8 cellular contexts compared by ENCODE assay signal in the genomic region with DNA sequence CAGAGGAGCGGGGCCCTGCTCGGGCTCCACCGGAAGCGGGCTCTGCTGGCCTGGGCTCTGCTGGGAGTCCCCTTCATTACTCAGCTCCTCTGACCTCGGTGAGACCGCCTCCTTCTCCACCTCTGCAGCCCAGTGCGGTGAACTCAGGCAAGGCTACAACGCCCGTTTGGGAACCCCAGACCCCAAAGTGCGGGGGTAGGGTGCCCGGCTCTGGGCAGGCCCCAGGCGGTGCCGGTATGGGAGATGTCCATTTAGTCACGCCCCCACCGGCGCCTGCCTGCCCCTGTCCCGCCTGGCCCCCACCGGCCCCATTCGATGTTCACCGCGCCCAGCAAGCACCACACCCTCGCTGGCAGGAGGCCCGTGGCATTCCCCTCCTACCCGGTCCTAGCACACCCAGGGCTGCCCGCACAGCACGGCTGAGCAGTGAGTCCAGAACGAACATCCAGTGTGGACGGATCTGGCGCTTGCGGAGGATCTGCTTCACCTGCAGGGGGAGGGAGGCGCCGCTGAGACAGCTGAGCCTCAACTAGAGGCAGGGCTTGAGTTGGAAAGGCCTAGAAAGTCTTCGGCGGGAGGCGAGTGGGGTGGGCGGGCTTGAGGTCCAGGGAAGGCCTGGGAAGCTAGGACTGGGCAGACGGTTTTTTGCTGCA.
DNase-seq lines count a peak whose midpoint lies in the region; ATAC-seq and TF ChIP-seq lines count a peak whose summit lies in the region.

No MANE protein-coding gene starts in this region.

- no peak overlapping the region for H3K27ac ChIP-seq in duodenal mucosa (ENCODE audit: low read depth, low read length)
- peak overlapping the region in 12 of 21 experiments; percentile 4 to 78 (median 58) for H3K27ac ChIP-seq in skin epidermis

- DNase-seq in GM12864 (ENCODE audit: low read depth) = no peak
- DNase-seq in T-helper 2 cell treated with Interferon-gamma antibody and Interleukin-4, amounts not matched to agents 5 μg/mL and 100 μg/mL, for 36 hours (ENCODE audit: low spot score) = no peak
- DNase-seq in NCI-H1417 treated with DMSO at 0.1 percent for 48 hours (lab: John Stamatoyannopoulos, UW) = no peak
- no peak for DNase-seq in hepatic stellate cell (ENCODE audit: low spot score)
- DNase-seq in DMS153 treated with DMSO at 0.1 percent for 48 hours (lab: John Stamatoyannopoulos, UW; ENCODE audit: unreplicated experiment) = no peak

- peaks cover 20% of the 10 kb centered on the region for H3K4me1 Mint-ChIP-seq in T-helper 2 cell treated with Interferon-gamma antibody and Interleukin-4, amounts not matched to agents 5 μg/mL and 100 μg/mL, for 36 hours (ENCODE audit: low read depth)

- H3K9ac ChIP-seq in duodenal mucosa (ENCODE audit: low read depth in 1 of 2, low read length in 2 of 2) = peak overlapping the region in 1 of 2 donors; percentile 60

- H3K27me3 Mint-ChIP-seq in T-helper 2 cell treated with Interferon-gamma antibody and Interleukin-4, amounts not matched to agents 5 μg/mL and 100 μg/mL, for 36 hours (ENCODE audit: low read depth) = no peaks in the 10 kb centered on the region

- H3K4me1 ChIP-seq in duodenal mucosa (ENCODE audit: control insufficient read depth in 1 of 2, insufficient read depth in 2 of 2, low read length in 2 of 2) = peaks cover 15 to 17% of the 10 kb centered on the region in 2 donors

- peak overlapping the region; percentile 75 for H3K4me3 Mint-ChIP-seq in T-helper 2 cell treated with Interferon-gamma antibody and Interleukin-4, amounts not matched to agents 5 μg/mL and 100 μg/mL, for 36 hours

- H3K9me3 ChIP-seq in duodenal mucosa (ENCODE audit: control insufficient read depth in 1 of 2, low read length in 2 of 2) = no peaks in the 10 kb centered on the region

- H3K27ac Mint-ChIP-seq in T-helper 2 cell treated with Interferon-gamma antibody and Interleukin-4, amounts not matched to agents 5 μg/mL and 100 μg/mL, for 36 hours = peak overlapping the region; percentile 78

- peaks cover 0 to 15% of the 10 kb centered on the region in 2 donors for H3K36me3 ChIP-seq in duodenal mucosa (ENCODE audit: control insufficient read depth in 1 of 2, insufficient read depth in 2 of 2, low read length in 2 of 2)

- H3K4me3 ChIP-seq in GM12864 (ENCODE audit: low read depth, low read length) (peak overlapping the region; percentile 52), duodenal mucosa (ENCODE audit: low read depth in 1 of 2, low read length in 2 of 2) (peak overlapping the region; percentile 66 to 67), skin epidermis (peak overlapping the region in 4 of 7 experiments; percentile 14 to 30 (median 22))

- H3K36me3 Mint-ChIP-seq in T-helper 2 cell treated with Interferon-gamma antibody and Interleukin-4, amounts not matched to agents 5 μg/mL and 100 μg/mL, for 36 hours (ENCODE audit: low read depth) = no peaks in the 10 kb centered on the region

- no peak for ATAC-seq in GM21390 (IDR thresholded peaks at IDR 0.05; ENCODE audit: unreplicated experiment)

- TF ChIP-seq CTCF in GM12864 (IDR thresholded peaks at IDR 0.05; ENCODE audit: low read depth, low read length, missing control alignments) = peak; percentile 36

- H3K9me3 Mint-ChIP-seq in T-helper 2 cell treated with Interferon-gamma antibody and Interleukin-4, amounts not matched to agents 5 μg/mL and 100 μg/mL, for 36 hours = no peaks in the 10 kb centered on the region

- no peaks in the 10 kb centered on the region for H3K27me3 ChIP-seq in duodenal mucosa (ENCODE audit: control insufficient read depth in 1 of 2, insufficient read depth in 2 of 2, low read length in 2 of 2)
